1 cellular context compared by ENCODE assay signal in the genomic region with DNA sequence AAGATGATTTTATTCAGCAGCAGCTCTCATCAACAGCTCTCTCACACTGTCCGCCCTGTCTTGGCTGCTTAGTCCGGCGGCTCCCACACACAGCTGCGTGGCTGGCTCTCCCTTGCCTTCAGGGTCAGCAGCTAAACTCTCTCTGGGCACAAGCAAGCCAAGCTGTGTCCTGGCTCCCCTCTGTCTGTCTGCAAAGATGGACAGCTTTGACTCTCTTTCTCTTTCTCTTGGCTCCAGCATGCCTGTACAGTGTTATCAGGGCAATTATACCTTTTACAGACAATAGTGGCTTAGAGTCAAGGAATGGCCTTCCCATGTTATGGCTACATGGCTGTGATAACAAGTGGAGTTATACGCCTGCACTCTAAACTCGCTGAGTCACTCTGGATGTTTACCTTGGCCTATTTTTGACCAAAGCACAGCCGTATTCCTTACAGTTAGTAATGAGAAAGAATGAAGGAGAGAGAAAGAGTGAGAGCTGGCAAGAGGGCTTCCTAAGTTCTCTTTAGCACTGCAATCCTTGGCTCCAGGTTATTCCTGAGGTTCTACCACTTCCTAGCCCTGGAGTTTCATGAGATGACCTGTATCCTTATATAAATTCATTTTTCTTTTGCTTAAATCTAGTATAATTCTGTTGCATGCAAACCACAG.
TF ChIP-seq lines count a peak whose summit lies in the region.

No MANE protein-coding gene starts in this region.

TF ChIP-seq in K562, 482 proteins besides CTCF, POLR2A, EP300 and RAD21 (continued from another document and continues in another):
- peak; percentile 33; the same call in 1 of the 2 replicates for TF ChIP-seq DEAF1 (CRISPR knock-in tag; IDR thresholded peaks at IDR 0.05)
- TF ChIP-seq ZNF77 (CRISPR knock-in tag; IDR thresholded peaks at IDR 0.05): no peak
- no peak for TF ChIP-seq RFX5 (IDR thresholded peaks at IDR 0.05; ENCODE audit: low read depth, low read length)
- TF ChIP-seq ZNF431 (CRISPR knock-in tag; IDR thresholded peaks at IDR 0.05): no peak
- TF ChIP-seq SRSF1 (IDR thresholded peaks at IDR 0.05; ENCODE audit: low read depth, low read length): no peak
- TF ChIP-seq ELK3 (CRISPR knock-in tag; IDR thresholded peaks at IDR 0.05): no peak
- peak in 1 of 2 experiments; percentile 79; a peak in 2 of 4 replicates for TF ChIP-seq ZNF639 (CRISPR knock-in tag; conservative IDR thresholded peaks at IDR 0.05 in 1 of 2, IDR thresholded peaks at IDR 0.05 in 1 of 2)
- no peak for TF ChIP-seq NR1H2 (CRISPR knock-in tag; IDR thresholded peaks at IDR 0.05)
- TF ChIP-seq CUX1 (CRISPR knock-in tag; IDR thresholded peaks at IDR 0.05): no peak
- TF ChIP-seq GTF2F1 (IDR thresholded peaks at IDR 0.05; ENCODE audit: low read depth, low read length): no peak
- TF ChIP-seq SIN3A (IDR thresholded peaks at IDR 0.05; ENCODE audit: borderline replicate concordance in 2 of 2, control insufficient read depth in 1 of 2, low read depth in 2 of 2, low read length in 2 of 2): no peak
- TF ChIP-seq PTRF (tag; IDR thresholded peaks at IDR 0.05): no peak; the same call in 1 of the 2 replicates
- TF ChIP-seq MCM7 (IDR thresholded peaks at IDR 0.05): no peak
- peak; percentile 30 for TF ChIP-seq NR2C1 (IDR thresholded peaks at IDR 0.05)
- peak; percentile 66; the same call in 1 of the 2 replicates for TF ChIP-seq NR2C1 (tag; IDR thresholded peaks at IDR 0.05)
- TF ChIP-seq MXI1 (IDR thresholded peaks at IDR 0.05; ENCODE audit: low read depth, low read length): no peak
- no peak for TF ChIP-seq MYBL2 (IDR thresholded peaks at IDR 0.05; ENCODE audit: low read depth)
- TF ChIP-seq MYBL2 (CRISPR knock-in tag; IDR thresholded peaks at IDR 0.05; ENCODE audit: borderline replicate concordance): no peak
- no peak for TF ChIP-seq RREB1 (CRISPR knock-in tag; IDR thresholded peaks at IDR 0.05)
- TF ChIP-seq HEY1 (CRISPR knock-in tag; IDR thresholded peaks at IDR 0.05; ENCODE audit: borderline replicate concordance): 0 out of 2 replicates have a peak, but pooled peaks have one; percentile 22
- TF ChIP-seq, protein P1, sequence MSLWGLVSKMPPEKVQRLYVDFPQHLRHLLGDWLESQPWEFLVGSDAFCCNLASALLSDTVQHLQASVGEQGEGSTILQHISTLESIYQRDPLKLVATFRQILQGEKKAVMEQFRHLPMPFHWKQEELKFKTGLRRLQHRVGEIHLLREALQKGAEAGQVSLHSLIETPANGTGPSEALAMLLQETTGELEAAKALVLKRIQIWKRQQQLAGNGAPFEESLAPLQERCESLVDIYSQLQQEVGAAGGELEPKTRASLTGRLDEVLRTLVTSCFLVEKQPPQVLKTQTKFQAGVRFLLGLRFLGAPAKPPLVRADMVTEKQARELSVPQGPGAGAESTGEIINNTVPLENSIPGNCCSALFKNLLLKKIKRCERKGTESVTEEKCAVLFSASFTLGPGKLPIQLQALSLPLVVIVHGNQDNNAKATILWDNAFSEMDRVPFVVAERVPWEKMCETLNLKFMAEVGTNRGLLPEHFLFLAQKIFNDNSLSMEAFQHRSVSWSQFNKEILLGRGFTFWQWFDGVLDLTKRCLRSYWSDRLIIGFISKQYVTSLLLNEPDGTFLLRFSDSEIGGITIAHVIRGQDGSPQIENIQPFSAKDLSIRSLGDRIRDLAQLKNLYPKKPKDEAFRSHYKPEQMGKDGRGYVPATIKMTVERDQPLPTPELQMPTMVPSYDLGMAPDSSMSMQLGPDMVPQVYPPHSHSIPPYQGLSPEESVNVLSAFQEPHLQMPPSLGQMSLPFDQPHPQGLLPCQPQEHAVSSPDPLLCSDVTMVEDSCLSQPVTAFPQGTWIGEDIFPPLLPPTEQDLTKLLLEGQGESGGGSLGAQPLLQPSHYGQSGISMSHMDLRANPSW (CRISPR knock-in tag; IDR thresholded peaks at IDR 0.05): no peak
- TF ChIP-seq ZNF282 (CRISPR knock-in tag; IDR thresholded peaks at IDR 0.05): no peak
- TF ChIP-seq NFXL1 (CRISPR knock-in tag; IDR thresholded peaks at IDR 0.05): no peak
- TF ChIP-seq, protein P2, sequence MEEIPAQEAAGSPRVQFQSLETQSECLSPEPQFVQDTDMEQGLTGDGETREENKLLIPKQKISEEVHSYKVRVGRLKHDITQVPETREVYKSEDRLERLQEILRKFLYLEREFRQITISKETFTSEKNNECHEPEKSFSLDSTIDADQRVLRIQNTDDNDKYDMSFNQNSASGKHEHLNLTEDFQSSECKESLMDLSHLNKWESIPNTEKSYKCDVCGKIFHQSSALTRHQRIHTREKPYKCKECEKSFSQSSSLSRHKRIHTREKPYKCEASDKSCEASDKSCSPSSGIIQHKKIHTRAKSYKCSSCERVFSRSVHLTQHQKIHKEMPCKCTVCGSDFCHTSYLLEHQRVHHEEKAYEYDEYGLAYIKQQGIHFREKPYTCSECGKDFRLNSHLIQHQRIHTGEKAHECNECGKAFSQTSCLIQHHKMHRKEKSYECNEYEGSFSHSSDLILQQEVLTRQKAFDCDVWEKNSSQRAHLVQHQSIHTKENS (CRISPR knock-in tag; IDR thresholded peaks at IDR 0.05): no peak
- TF ChIP-seq CHD4 (IDR thresholded peaks at IDR 0.05; ENCODE audit: insufficient read depth, insufficient replicate concordance, low read depth, low read length, poor library complexity, severe bottlenecking): no peak
- no peak for TF ChIP-seq FOXM1 (IDR thresholded peaks at IDR 0.05; ENCODE audit: low read depth)
- no peak for TF ChIP-seq FOXM1 (CRISPR knock-in tag; IDR thresholded peaks at IDR 0.05; ENCODE audit: low read depth)
- no peak for TF ChIP-seq ZNF561 (CRISPR knock-in tag; conservative IDR thresholded peaks at IDR 0.05)
- TF ChIP-seq STAG1 (CRISPR knock-in tag; IDR thresholded peaks at IDR 0.05; ENCODE audit: borderline replicate concordance): no peak
- TF ChIP-seq E2F3 (CRISPR knock-in tag; IDR thresholded peaks at IDR 0.05): 0 out of 2 replicates have a peak, but pooled peaks have one; percentile 58
- TF ChIP-seq XRCC5 (IDR thresholded peaks at IDR 0.05; ENCODE audit: low read depth, low read length): no peak
- no peak for TF ChIP-seq ZNF12 (CRISPR knock-in tag; IDR thresholded peaks at IDR 0.05)
- peak; percentile 86; the same call in 1 of the 2 replicates for TF ChIP-seq ZBTB17 (CRISPR knock-in tag; IDR thresholded peaks at IDR 0.05)
- no peak for TF ChIP-seq KDM5B (IDR thresholded peaks at IDR 0.05; ENCODE audit: insufficient replicate concordance, low read depth, low read length)
- no peak for TF ChIP-seq POU5F1 (IDR thresholded peaks at IDR 0.05; ENCODE audit: borderline replicate concordance, low read depth, low read length, partially characterized antibody)
- no peak; the same call in 1 of the 2 replicates for TF ChIP-seq ELF2 (CRISPR knock-in tag; IDR thresholded peaks at IDR 0.05)
- TF ChIP-seq PURB (CRISPR knock-in tag; IDR thresholded peaks at IDR 0.05; ENCODE audit: low read depth): no peak
- TF ChIP-seq CBX5 (IDR thresholded peaks at IDR 0.05; ENCODE audit: borderline replicate concordance, low read depth): no peak
- TF ChIP-seq LEF1 (IDR thresholded peaks at IDR 0.05): peak; percentile 98
- peak; percentile 92 for TF ChIP-seq ARID1B (IDR thresholded peaks at IDR 0.05)
